ENCODE assay signal across 9 cellular contexts in genomic region chr2:197311521-197312033, GRCh38. TPM values are rescaled to one million over a fixed set of nuclear protein-coding genes. Genes with fewer than 3 reads are reported as not detected.
DNase-seq lines count a peak whose midpoint lies in the region; ATAC-seq and TF ChIP-seq lines count a peak whose summit lies in the region.
"Had no signal": no experiment of that assay in that cellular context is flagged by ENCODE, and none has a peak within 500 bp of the region (broad histone marks: within the 10 kb centered on the region; RNA-seq: fewer than 3 reads in every experiment).

No MANE protein-coding gene starts in this region.

- peak overlapping the region; percentile 88 for H3K4me3 Mint-ChIP-seq in endothelial cell (ENCODE audit: unreplicated experiment)
- H3K4me3 Mint-ChIP-seq in stimulated activated effector memory CD8-positive, alpha-beta T cell treated with anti-CD3 and anti-CD28 coated beads, Interleukin-12 subunit alpha, Interleukin-12 subunit beta, amount 100 ng/mL, for 72 hours, result peak overlapping the region; percentile 86

- peaks cover 4% of the 10 kb centered on the region for H3K36me3 Mint-ChIP-seq in endothelial cell (ENCODE audit: low read depth, unreplicated experiment)
- peaks cover 40% of the 10 kb centered on the region for H3K36me3 Mint-ChIP-seq in stimulated activated effector memory CD8-positive, alpha-beta T cell treated with anti-CD3 and anti-CD28 coated beads, Interleukin-12 subunit alpha, Interleukin-12 subunit beta, amount 100 ng/mL, for 72 hours

- peak; percentile 13 for DNase-seq in NCI-H2171 treated with DMSO at 0.1 percent for 48 hours (lab: John Stamatoyannopoulos, UW)
- no peak for DNase-seq in NCI-H2171 (lab: John Stamatoyannopoulos, UW)
- no peak for DNase-seq in RWPE2 (ENCODE audit: low spot score)
- no peak for DNase-seq in endothelial cell (ENCODE audit: low spot score)
- no peak for DNase-seq in stimulated activated effector memory CD8-positive, alpha-beta T cell treated with anti-CD3 and anti-CD28 coated beads, Interleukin-12 subunit alpha, Interleukin-12 subunit beta, amount 100 ng/mL, for 72 hours (ENCODE audit: low spot score in 2 of 2)
- no peak for DNase-seq in SHP77 (lab: John Stamatoyannopoulos, UW)
- DNase-seq in NCI-H2196 (lab: John Stamatoyannopoulos, UW; ENCODE audit: unreplicated experiment), result no peak
- DNase-seq: cortex of kidney had no signal

- no peak overlapping the region for H3K27ac Mint-ChIP-seq in endothelial cell (ENCODE audit: unreplicated experiment)
- peak overlapping the region; percentile 94 for H3K27ac Mint-ChIP-seq in stimulated activated effector memory CD8-positive, alpha-beta T cell treated with anti-CD3 and anti-CD28 coated beads, Interleukin-12 subunit alpha, Interleukin-12 subunit beta, amount 100 ng/mL, for 72 hours

- ATAC-seq in RWPE2 (ENCODE audit: low read depth), result peak; percentile 2; the same call in 1 of the 3 replicates
- ATAC-seq in stimulated activated effector memory CD8-positive, alpha-beta T cell treated with anti-CD3 and anti-CD28 coated beads, Interleukin-12 subunit alpha, Interleukin-12 subunit beta, amount 100 ng/mL, for 72 hours, result no peak
- ATAC-seq in GM18511 (IDR thresholded peaks at IDR 0.05; ENCODE audit: unreplicated experiment), result no peak

- no peak overlapping the region for H3K27ac ChIP-seq in RWPE2 (ENCODE audit: poor library complexity, severe bottlenecking)

- no peak overlapping the region for H3K4me3 ChIP-seq in RWPE2 (ENCODE audit: severe bottlenecking)

- H3K9me3 Mint-ChIP-seq in endothelial cell (ENCODE audit: unreplicated experiment), result no peaks in the 10 kb centered on the region
- no peaks in the 10 kb centered on the region for H3K9me3 Mint-ChIP-seq in stimulated activated effector memory CD8-positive, alpha-beta T cell treated with anti-CD3 and anti-CD28 coated beads, Interleukin-12 subunit alpha, Interleukin-12 subunit beta, amount 100 ng/mL, for 72 hours

- H3K27me3 ChIP-seq in RWPE2 (ENCODE audit: insufficient read depth, poor library complexity, severe bottlenecking), result no peaks in the 10 kb centered on the region

- no peak for TF ChIP-seq CTCF in RWPE2 (IDR thresholded peaks at IDR 0.05; ENCODE audit: poor library complexity, severe bottlenecking)
- TF ChIP-seq CTCF in endothelial cell (IDR thresholded peaks at IDR 0.05; ENCODE audit: unreplicated experiment), result no peak

- H3K4me1 Mint-ChIP-seq in endothelial cell (ENCODE audit: unreplicated experiment), result peaks cover 32% of the 10 kb centered on the region
- H3K4me1 Mint-ChIP-seq in stimulated activated effector memory CD8-positive, alpha-beta T cell treated with anti-CD3 and anti-CD28 coated beads, Interleukin-12 subunit alpha, Interleukin-12 subunit beta, amount 100 ng/mL, for 72 hours, result peaks cover 42% of the 10 kb centered on the region

- H3K27me3 Mint-ChIP-seq in endothelial cell (ENCODE audit: unreplicated experiment), result peaks cover 9% of the 10 kb centered on the region

- H3K9me3 ChIP-seq in RWPE2 (ENCODE audit: severe bottlenecking), result no peaks in the 10 kb centered on the region

- no peaks in the 10 kb centered on the region for H3K36me3 ChIP-seq in RWPE2 (ENCODE audit: low read depth)

- no peaks in the 10 kb centered on the region for H3K4me1 ChIP-seq in RWPE2 (ENCODE audit: insufficient read depth, poor library complexity, severe bottlenecking)

RNA-seq across cellular contexts. Expression of gene ANKRD44, which starts 1.0 kb away (rescaled TPM):
- 8.1 TPM for total RNA-seq in endothelial cell (ENCODE audit: unreplicated experiment)
